Comparison of ENCODE assay signal across 34 cellular contexts in the genomic region with DNA sequence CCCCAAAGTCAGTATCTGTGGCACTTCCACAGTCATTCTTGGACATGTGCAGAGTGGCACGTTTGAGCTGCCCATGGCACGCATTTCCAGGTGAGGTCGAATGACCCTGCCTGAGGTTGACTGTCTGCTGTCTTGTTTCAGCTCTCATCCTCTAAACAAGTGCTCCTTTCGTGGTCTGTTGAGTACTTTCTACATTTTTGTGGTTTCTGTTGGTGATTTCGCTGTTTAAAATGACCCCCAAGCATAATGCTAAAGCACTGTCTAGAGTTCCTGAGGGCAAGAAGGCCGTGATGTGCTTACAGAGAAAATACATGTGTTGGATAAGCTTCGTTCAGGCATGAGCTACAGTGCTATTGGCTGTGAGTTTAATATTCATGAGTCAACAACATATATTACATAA. TPM values are rescaled to one million over a fixed set of nuclear protein-coding genes. Genes with fewer than 3 reads are reported as not detected.
"Had no signal": no experiment of that assay in that cellular context is flagged by ENCODE, and none has a peak within 500 bp of the region (broad histone marks: within the 10 kb centered on the region; RNA-seq: fewer than 3 reads in every experiment).

No MANE protein-coding gene starts in this region.

- H3K4me1 ChIP-seq: adrenal gland, body of pancreas, colonic mucosa, gastrocnemius medialis had no signal

- H3K27ac ChIP-seq: adrenal gland, body of pancreas, colonic mucosa, epithelial cell of prostate, esophagus squamous epithelium, gastrocnemius medialis, WERI-Rb-1 had no signal

- DNase-seq: activated B cell treated with CpG ODN at 0.5 μM for 24 hours; activated CD4-positive, alpha-beta memory T cell treated with anti-CD3 and anti-CD28 coated beads for 36 hours; activated CD4-positive, alpha-beta T cell treated with anti-CD3 and anti-CD28 coated beads, Interleukin-2, amount 10 ng/mL, durations not matched to agents 24 days and 14 days; activated CD8-positive, alpha-beta memory T cell treated with anti-CD3 and anti-CD28 coated beads, Interleukin-2, amount 10 ng/mL, durations not matched to agents 7 days and 5 days; activated CD8-positive, alpha-beta memory T cell treated with anti-CD3 and anti-CD28 coated beads, Interleukin-2, amount 50 U/mL, for 4 hours; activated CD8-positive, alpha-beta T cell treated with anti-CD3 and anti-CD28 coated beads, Interleukin-2, amount 10 ng/mL, durations not matched to agents 7 days and 5 days; activated effector memory CD4-positive, alpha-beta T cell treated with anti-CD3 and anti-CD28 coated beads, Interleukin-2, amount 50 U/mL, for 16 hours; activated naive CD4-positive, alpha-beta T cell treated with anti-CD3 and anti-CD28 coated beads for 36 hours; activated naive CD8-positive, alpha-beta T cell treated with anti-CD3 and anti-CD28 coated beads for 36 hours; activated naive CD8-positive, alpha-beta T cell treated with anti-CD3 and anti-CD28 coated beads, Interleukin-2, amount 50 U/mL, for 24 hours; activated T-cell treated with anti-CD3 and anti-CD28 coated beads, Interleukin-2, amount 50 U/mL, for 1 hour; activated T-cell treated with anti-CD3 and anti-CD28 coated beads, Interleukin-2, amount 50 U/mL, for 48 hours; adrenal gland; amygdala; aorta; body of pancreas; caudate nucleus; cerebellar nuclear complex; colonic mucosa; effector CD8-positive, alpha-beta T cell; esophagus squamous epithelium; foreskin fibroblast; gastrocnemius medialis; T-helper 1 cell; T-helper 17 cell; T1000; WERI-Rb-1 had no signal

- H3K9me3 ChIP-seq: adrenal gland, body of pancreas, colonic mucosa, esophagus squamous epithelium, gastrocnemius medialis had no signal

- H3K27me3 ChIP-seq: adrenal gland, body of pancreas, colonic mucosa, esophagus squamous epithelium, gastrocnemius medialis had no signal

- H3K36me3 ChIP-seq: colonic mucosa, WERI-Rb-1 had no signal

- H3K4me3 ChIP-seq: adrenal gland, body of pancreas, colonic mucosa, esophagus squamous epithelium, gastrocnemius medialis had no signal

RNA-seq across cellular contexts. Expression of gene SAMMSON, which starts 40.0 kb away (rescaled TPM):
- total RNA-seq: activated B cell treated with CpG ODN at 0.5 μM for 24 hours; activated CD4-positive, alpha-beta memory T cell treated with anti-CD3 and anti-CD28 coated beads for 36 hours; activated CD4-positive, alpha-beta T cell treated with anti-CD3 and anti-CD28 coated beads, Interleukin-2, amount 10 ng/mL, durations not matched to agents 24 days and 14 days; activated CD8-positive, alpha-beta memory T cell treated with anti-CD3 and anti-CD28 coated beads for 36 hours; activated CD8-positive, alpha-beta memory T cell treated with anti-CD3 and anti-CD28 coated beads, Interleukin-2, amount 10 ng/mL, durations not matched to agents 7 days and 5 days; activated CD8-positive, alpha-beta T cell treated with anti-CD3 and anti-CD28 coated beads, Interleukin-2, amount 10 ng/mL, durations not matched to agents 7 days and 5 days; activated naive CD4-positive, alpha-beta T cell treated with anti-CD3 and anti-CD28 coated beads for 36 hours; activated naive CD8-positive, alpha-beta T cell treated with anti-CD3 and anti-CD28 coated beads for 36 hours; activated T-helper 1 cell treated with anti-CD3 and anti-CD28 coated beads, Interleukin-12 subunit alpha, Interleukin-12 subunit beta, Interleukin-2, Interleukin-4 antibody, amounts not matched to agents 30 ng/mL and 10 ng/mL and 1 ng/mL, durations not matched to agents 14 hours and 24 hours and 36 hours; activated T-helper 2 cell treated with anti-CD3 and anti-CD28 coated beads, Interferon-gamma antibody, Interleukin-2, Interleukin-4, amounts not matched to agents 10 μg/mL and 5 μg/mL and 100 μg/mL, durations not matched to agents 14 hours and 24 hours and 36 hours; adrenal gland; colonic mucosa; dermis microvascular lymphatic vessel endothelial cell; endothelial cell of umbilical vein; gastrocnemius medialis; T-helper 17 cell had no signal
- polyA plus RNA-seq: adrenal gland, endothelial cell of umbilical vein, fibroblast of lung had no signal
